In the genomic region with DNA sequence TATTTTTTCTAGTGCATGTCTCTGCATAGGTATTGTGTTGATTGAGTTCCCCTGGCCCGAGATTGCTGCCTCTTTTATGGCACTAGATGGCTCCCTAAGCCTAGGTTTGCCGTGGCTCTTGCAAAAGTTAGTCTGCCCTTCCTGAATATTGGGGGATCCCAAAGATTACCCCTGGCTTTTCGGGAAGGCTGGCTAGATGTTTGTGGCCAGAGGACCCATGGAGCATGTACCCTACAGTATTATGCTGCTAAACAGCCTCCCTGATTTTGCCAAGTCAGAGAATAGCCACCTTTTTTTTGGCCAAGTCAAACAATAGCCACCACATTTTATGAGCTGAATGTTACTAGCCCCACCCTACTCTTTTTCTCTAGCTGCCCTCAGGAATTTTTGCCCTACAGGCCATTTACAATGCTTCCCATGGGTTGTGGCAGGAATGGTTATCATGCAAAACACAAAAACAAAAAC, we compare ENCODE assay signal across 13 cellular contexts.
DNase-seq lines count a peak whose midpoint lies in the region; ATAC-seq, FAIRE-seq and TF ChIP-seq lines count a peak whose summit lies in the region.
"Had no signal": no experiment of that assay in that cellular context is flagged by ENCODE, and none has a peak within 500 bp of the region (broad histone marks: within the 10 kb centered on the region; RNA-seq: fewer than 3 reads in every experiment).

No MANE protein-coding gene starts in this region.

- TF ChIP-seq POLR2A in HepG2 (IDR thresholded peaks at IDR 0.05; ENCODE audit: insufficient read depth in 1 of 2, low read depth in 2 of 2, low read length in 2 of 2), result no peak
- no peak for TF ChIP-seq POLR2A in right lobe of liver (IDR thresholded peaks at IDR 0.05)
- no peak for TF ChIP-seq POLR2A in esophagus squamous epithelium (IDR thresholded peaks at IDR 0.05)

- H3K27ac ChIP-seq in HepG2 (ENCODE audit: extremely low read length, insufficient read depth, low read length) (no peak overlapping the region), right lobe of liver (no peak overlapping the region), foreskin keratinocyte (no peak overlapping the region), esophagus squamous epithelium (no peak overlapping the region)

- H3K36me3 Mint-ChIP-seq in natural killer cell treated with Interleukin-12 subunit alpha and Interleukin-12 subunit beta and Interleukin-15 and Interleukin-18, amount 100 ng/mL, for 72 hours, result peaks cover 6% of the 10 kb centered on the region
- H3K36me3 Mint-ChIP-seq: CD4-positive, alpha-beta memory T cell had no signal

- H3K4me1 Mint-ChIP-seq in natural killer cell treated with Interleukin-12 subunit alpha and Interleukin-12 subunit beta and Interleukin-15 and Interleukin-18, amount 100 ng/mL, for 72 hours (ENCODE audit: low read depth in 2 of 2), result no peaks in the 10 kb centered on the region
- H3K4me1 Mint-ChIP-seq: CD4-positive, alpha-beta memory T cell had no signal

- H3K4me2 ChIP-seq in HepG2 (ENCODE audit: low read depth, low read length), result no peak overlapping the region

- H3K36me3 ChIP-seq in HepG2 (replicated peaks in 1 of 2; ENCODE audit: control insufficient read depth in 1 of 2, insufficient read depth in 2 of 2, low read length in 2 of 2) (no peaks in the 10 kb centered on the region), right lobe of liver (no peaks in the 10 kb centered on the region), esophagus squamous epithelium (no peaks in the 10 kb centered on the region)

- H3K27me3 ChIP-seq in HepG2 (ENCODE audit: control insufficient read depth in 1 of 2, insufficient read depth in 2 of 2, low read length in 2 of 2) (no peaks in the 10 kb centered on the region), right lobe of liver (no peaks in the 10 kb centered on the region), foreskin keratinocyte (no peaks in the 10 kb centered on the region), esophagus squamous epithelium (no peaks in the 10 kb centered on the region)

- TF ChIP-seq EP300 in HepG2 (IDR thresholded peaks at IDR 0.05; ENCODE audit: low read depth in 2 of 2, low read length in 2 of 2) (no peak), HepG2 (CRISPR knock-in tag; IDR thresholded peaks at IDR 0.05; ENCODE audit: borderline replicate concordance) (no peak)

- CTCF ChIA-PET in HepG2 (lab: Yijun Ruan, JAX; ENCODE audit: low intra/inter-chr PET ratio, low total read pairs), result no interaction called here

- intact Hi-C loops in HepG2 (cut with micrococcal nuclease; ENCODE audit: unreplicated experiment) (loop anchor here (2.0 kb wide), 1 partner anchor 781 kb away; no protein-coding TSS in a partner anchor), right lobe of liver (cut with DNase I) (no loop called here), esophagus squamous epithelium (cut with DNase I) (no loop called here)

- no peak overlapping the region for H3K9ac ChIP-seq in HepG2 (ENCODE audit: insufficient read depth, low read depth, low read length)

- 3% methylated on average over 3 of the region's 3 CpGs for WGBS in HepG2 (ENCODE audit: low lambda C conversion rate)
- WGBS in right lobe of liver (ENCODE audit: insufficient coverage, low coverage, low lambda C conversion rate, missing lambda C conversion rate), result 7% methylated on average over 3 of the region's 3 CpGs
- WGBS in esophagus squamous epithelium, 2 donors, result 0 to 12% methylated on average over 3 of the region's 3 CpGs

- H3K4me1 ChIP-seq in HepG2 (ENCODE audit: insufficient read depth, low read length), result no peaks in the 10 kb centered on the region
- H3K4me1 ChIP-seq in right lobe of liver, result no peaks in the 10 kb centered on the region
- no peaks in the 10 kb centered on the region for H3K4me1 ChIP-seq in foreskin keratinocyte
- H3K4me1 ChIP-seq in esophagus squamous epithelium, result no peaks in the 10 kb centered on the region

- H3K27me3 Mint-ChIP-seq in natural killer cell treated with Interleukin-12 subunit alpha and Interleukin-12 subunit beta and Interleukin-15 and Interleukin-18, amount 100 ng/mL, for 72 hours, result peaks cover 0 to 6% of the 10 kb centered on the region in 2 donors

- no peak overlapping the region for H2AFZ ChIP-seq in HepG2 (ENCODE audit: low read length)

- no peak overlapping the region for H3K27ac Mint-ChIP-seq in natural killer cell treated with Interleukin-12 subunit alpha and Interleukin-12 subunit beta and Interleukin-15 and Interleukin-18, amount 100 ng/mL, for 72 hours
- H3K27ac Mint-ChIP-seq: CD4-positive, alpha-beta memory T cell had no signal

- TF ChIP-seq CTCF in HepG2 (CRISPR knock-in tag; IDR thresholded peaks at IDR 0.05) (peak; percentile 56), right lobe of liver (IDR thresholded peaks at IDR 0.05) (peak in 1 of 4 donors; percentile 29), foreskin keratinocyte (conservative IDR thresholded peaks at IDR 0.05) (peak; percentile 50), esophagus squamous epithelium (IDR thresholded peaks at IDR 0.05) (no peak)

- no peak for ATAC-seq in HepG2
- ATAC-seq in right lobe of liver, result no peak
- ATAC-seq in foreskin keratinocyte, result no peak
- ATAC-seq in natural killer cell treated with Interleukin-12 subunit alpha and Interleukin-12 subunit beta and Interleukin-15 and Interleukin-18, amount 100 ng/mL, for 72 hours, result no peak
- no peak for ATAC-seq in HG02759 (IDR thresholded peaks at IDR 0.05; ENCODE audit: unreplicated experiment)

- H3K9me3 Mint-ChIP-seq in natural killer cell treated with Interleukin-12 subunit alpha and Interleukin-12 subunit beta and Interleukin-15 and Interleukin-18, amount 100 ng/mL, for 72 hours, result peaks cover 13% of the 10 kb centered on the region

- no peak for TF ChIP-seq RAD21 in HepG2 (CRISPR knock-in tag; IDR thresholded peaks at IDR 0.05)

- in situ Hi-C loops in HepG2 (cut with HindIII; ENCODE audit: extremely low pct_ligation_motif_present, low pct_unique_long_range_greater_than_20kb), result no loop called here

- no peak overlapping the region for H3K4me3 Mint-ChIP-seq in natural killer cell treated with Interleukin-12 subunit alpha and Interleukin-12 subunit beta and Interleukin-15 and Interleukin-18, amount 100 ng/mL, for 72 hours
- H3K4me3 Mint-ChIP-seq: CD4-positive, alpha-beta memory T cell had no signal

- DNase-seq in HepG2 (ENCODE audit: low spot score) (no peak), right lobe of liver (no peak), RKO (ENCODE audit: low spot score) (peak; percentile 47), foreskin keratinocyte (peak; percentile 14 to 50), esophagus squamous epithelium (lab: John Stamatoyannopoulos, UW) (no peak), HuH-7.5 (ENCODE audit: low spot score) (no peak)
- no peak for DNase-seq in natural killer cell treated with Interleukin-12 subunit alpha and Interleukin-12 subunit beta and Interleukin-15 and Interleukin-18, amount 100 ng/mL, for 72 hours (ENCODE audit: low spot score)
- DNase-seq: activated CD4-positive, alpha-beta T cell treated with anti-CD3 and anti-CD28 coated beads for 4 hours; CD4-positive, alpha-beta memory T cell; cortex of kidney; GOT3; NCI-H1436 had no signal

- no peak overlapping the region for H3K4me3 ChIP-seq in HepG2 (replicated peaks in 1 of 3; ENCODE audit: insufficient read depth in 1 of 3, low read depth in 2 of 3, low read length in 3 of 3)
- no peak overlapping the region for H3K4me3 ChIP-seq in right lobe of liver
- H3K4me3 ChIP-seq in esophagus squamous epithelium, result no peak overlapping the region

- no peaks in the 10 kb centered on the region for H4K20me1 ChIP-seq in HepG2 (ENCODE audit: insufficient read depth, low read length)

- no peaks in the 10 kb centered on the region for H3K79me2 ChIP-seq in HepG2 (ENCODE audit: insufficient read depth, low read length)

- BruUV-seq in HepG2 (replicated peaks; lab: Mats Ljungman, UMichigan), result no TSS peak

- POLR2A ChIA-PET in HepG2 (lab: Yijun Ruan, JAX), result no interaction called here

- no peak for FAIRE-seq in HepG2 (lab: Jason Lieb, UNC)

- H3K9me3 ChIP-seq in HepG2 (ENCODE audit: low read length) (peaks cover 13% of the 10 kb centered on the region), right lobe of liver (no peaks in the 10 kb centered on the region), esophagus squamous epithelium (peaks cover 0 to 8% (median 0%) of the 10 kb centered on the region in 3 donors)

TF ChIP-seq in HepG2, 621 proteins besides CTCF, POLR2A, EP300 and RAD21:
- TF ChIP-seq CREB1 (IDR thresholded peaks at IDR 0.05) (no peak), CREB1 (CRISPR knock-in tag; IDR thresholded peaks at IDR 0.05) (no peak), STAG1 (CRISPR knock-in tag; IDR thresholded peaks at IDR 0.05) (peak; percentile 65)

Comparison
In these comparisons a context has a peak if more than half of its experiments do, and no peak if none do; other contexts are left out.
1. DNase-seq: peak in RKO (single experiment) and foreskin keratinocyte (2 of 2); none in HepG2 (single experiment), right lobe of liver (0 of 3), esophagus squamous epithelium (single experiment), HuH-7.5 (single experiment) and natural killer cell treated with Interleukin-12 subunit alpha and Interleukin-12 subunit beta and Interleukin-15 and Interleukin-18, amount 100 ng/mL, for 72 hours (single experiment).
2. CTCF ChIP-seq: peak in HepG2 (single experiment) and foreskin keratinocyte (single experiment); none in esophagus squamous epithelium (0 of 6).